In genomic region chr20:4071177-4071723, GRCh38 we compare ENCODE assay signal across 17 cellular contexts. TPM values are rescaled to one million over a fixed set of nuclear protein-coding genes. Genes with fewer than 3 reads are reported as not detected.
DNase-seq lines count a peak whose midpoint lies in the region; ATAC-seq and TF ChIP-seq lines count a peak whose summit lies in the region.
"Had no signal": no experiment of that assay in that cellular context is flagged by ENCODE, and none has a peak within 500 bp of the region (broad histone marks: within the 10 kb centered on the region; RNA-seq: fewer than 3 reads in every experiment).

No MANE protein-coding gene starts in this region.

- H3K23ac ChIP-seq in mesenchymal stem cell (ENCODE audit: low read length in 2 of 2), result no peak overlapping the region

- DNase-seq in Right ventricle myocardium superior, result no peak
- DNase-seq in heart right ventricle, result no peak
- no peak for DNase-seq in mesenchymal stem cell
- DNase-seq in NCI-H526 (lab: John Stamatoyannopoulos, UW), result no peak
- DNase-seq in stimulated activated CD4-positive, alpha-beta T cell treated with anti-CD3 and anti-CD28 coated beads, Interleukin-1b, Interleukin-23, amount 100 ng/mL, for 48 hours, result no peak
- DNase-seq in NCI-H510A (lab: John Stamatoyannopoulos, UW), result no peak
- DNase-seq: activated CD4-positive, alpha-beta T cell treated with anti-CD3 and anti-CD28 coated beads for 4 hours; hippocampal formation; mammary epithelial cell; naive thymus-derived CD4-positive, alpha-beta T cell; NCI-H2029; stimulated activated CD4-positive, alpha-beta T cell treated with anti-CD3 and anti-CD28 coated beads, Interleukin-4, amount 100 ng/mL, for 1 hour had no signal

- peak overlapping the region in 2 of 10 donors; percentile 8 to 45 for H3K27ac ChIP-seq in heart right ventricle
- H3K27ac ChIP-seq in mesenchymal stem cell (ENCODE audit: low read length, poor library complexity, severe bottlenecking), result no peak overlapping the region

- H3K14ac ChIP-seq in mesenchymal stem cell (ENCODE audit: low read length in 2 of 2), result no peak overlapping the region

- H3K4me2 ChIP-seq in mesenchymal stem cell (ENCODE audit: low read length, poor library complexity, severe bottlenecking), result no peak overlapping the region

- no peaks in the 10 kb centered on the region for H3K36me3 Mint-ChIP-seq in dendritic cell treated with granulocyte-macrophage colony-stimulating factor and Interleukin-4, amounts not matched to agents 40 ng/mL and 50 ng/mL, for 4 days (ENCODE audit: low read depth)

- no peak for TF ChIP-seq CTCF in heart right ventricle (IDR thresholded peaks at IDR 0.05)

- H4K91ac ChIP-seq in mesenchymal stem cell (ENCODE audit: low read length), result peak overlapping the region; percentile 36

- H3K4me1 ChIP-seq in heart right ventricle (peaks cover 0 to 53% (median 7%) of the 10 kb centered on the region in 9 donors), mesenchymal stem cell (ENCODE audit: control insufficient read depth, insufficient read depth, low read depth, low read length) (no peaks in the 10 kb centered on the region)

- intact Hi-C loops in Right ventricle myocardium superior (cut with DNase I) (loop anchor here (10.0 kb wide), 1 partner anchor 396 kb away; no protein-coding TSS in a partner anchor), heart right ventricle (cut with DNase I) (loop anchor here (2.0 to 10.0 kb wide), 8 partner anchors 54 to 206 kb away; partner anchors contain the start of genes PANK2 (in 3 of the 10) and RNF24 (in 3 of the 10))
- intact Hi-C loops in dendritic cell treated with granulocyte-macrophage colony-stimulating factor and Interleukin-4, amounts not matched to agents 40 ng/mL and 50 ng/mL, for 4 days (cut with micrococcal nuclease), result no loop called here

- peaks cover 87% of the 10 kb centered on the region for H3K4me1 Mint-ChIP-seq in dendritic cell treated with granulocyte-macrophage colony-stimulating factor and Interleukin-4, amounts not matched to agents 40 ng/mL and 50 ng/mL, for 4 days (ENCODE audit: low read depth)
- H3K4me1 Mint-ChIP-seq: central memory CD8-positive, alpha-beta T cell had no signal

- H3K36me3 ChIP-seq in heart right ventricle, result no peaks in the 10 kb centered on the region
- H3K36me3 ChIP-seq in mesenchymal stem cell (ENCODE audit: control insufficient read depth in 1 of 2, insufficient read depth in 2 of 2, low read depth in 1 of 2, low read length in 2 of 2), result no peaks in the 10 kb centered on the region

- H3K4me3 Mint-ChIP-seq in dendritic cell treated with granulocyte-macrophage colony-stimulating factor and Interleukin-4, amounts not matched to agents 40 ng/mL and 50 ng/mL, for 4 days, result no peak overlapping the region
- H3K4me3 Mint-ChIP-seq: central memory CD8-positive, alpha-beta T cell; naive thymus-derived CD4-positive, alpha-beta T cell had no signal

- ATAC-seq in Right ventricle myocardium superior (ENCODE audit: poor library complexity) (peak; percentile 54), heart right ventricle (no peak), GM18907 (IDR thresholded peaks at IDR 0.05; ENCODE audit: unreplicated experiment) (no peak)

- H3K18ac ChIP-seq in mesenchymal stem cell (ENCODE audit: low read depth in 1 of 2, low read length in 2 of 2), result peak overlapping the region; percentile 77 to 83

- H3K27me3 Mint-ChIP-seq in dendritic cell treated with granulocyte-macrophage colony-stimulating factor and Interleukin-4, amounts not matched to agents 40 ng/mL and 50 ng/mL, for 4 days, result no peaks in the 10 kb centered on the region
- H3K27me3 Mint-ChIP-seq: central memory CD8-positive, alpha-beta T cell had no signal

- H3K9me3 Mint-ChIP-seq in dendritic cell treated with granulocyte-macrophage colony-stimulating factor and Interleukin-4, amounts not matched to agents 40 ng/mL and 50 ng/mL, for 4 days, result no peaks in the 10 kb centered on the region
- H3K9me3 Mint-ChIP-seq: activated T-helper 2 cell treated with anti-CD3 and anti-CD28 coated beads, Interferon-gamma antibody, Interleukin-2, Interleukin-4, amounts not matched to agents 10 μg/mL and 5 μg/mL and 100 μg/mL, durations not matched to agents 14 hours and 24 hours and 36 hours; central memory CD8-positive, alpha-beta T cell had no signal

- H3K4ac ChIP-seq in mesenchymal stem cell (ENCODE audit: low read depth in 1 of 2, low read length in 2 of 2), result peak overlapping the region; percentile 20 to 37

- H3K27ac Mint-ChIP-seq in dendritic cell treated with granulocyte-macrophage colony-stimulating factor and Interleukin-4, amounts not matched to agents 40 ng/mL and 50 ng/mL, for 4 days, result peak overlapping the region; percentile 65
- H3K27ac Mint-ChIP-seq: activated T-helper 2 cell treated with anti-CD3 and anti-CD28 coated beads, Interferon-gamma antibody, Interleukin-2, Interleukin-4, amounts not matched to agents 10 μg/mL and 5 μg/mL and 100 μg/mL, durations not matched to agents 14 hours and 24 hours and 36 hours had no signal

- peak overlapping the region; percentile 29 for H2BK15ac ChIP-seq in mesenchymal stem cell (ENCODE audit: low read depth, poor library complexity, severe bottlenecking)

- no peak overlapping the region for H2AFZ ChIP-seq in mesenchymal stem cell (ENCODE audit: low read depth, low read length)

- H3K27me3 ChIP-seq in heart right ventricle (no peaks in the 10 kb centered on the region), mesenchymal stem cell (ENCODE audit: control insufficient read depth in 1 of 2, insufficient read depth in 1 of 2, low read length in 2 of 2) (peaks cover 0 to 12% of the 10 kb centered on the region in 2 experiments)

- H3K9me3 ChIP-seq in heart right ventricle (peaks cover 0 to 7% (median 0%) of the 10 kb centered on the region in 11 donors), mesenchymal stem cell (ENCODE audit: control insufficient read depth, low read length) (no peaks in the 10 kb centered on the region)

- peak overlapping the region; percentile 56 for H2BK120ac ChIP-seq in mesenchymal stem cell (ENCODE audit: low read depth, low read length)

- H3K4me3 ChIP-seq in heart right ventricle, result no peak overlapping the region
- H3K4me3 ChIP-seq in mesenchymal stem cell (ENCODE audit: insufficient read depth in 1 of 2, low read depth in 1 of 2, low read length in 2 of 2), result no peak overlapping the region
- H3K4me3 ChIP-seq: GM12878 had no signal

- H3K9ac ChIP-seq in mesenchymal stem cell (ENCODE audit: low read length), result peak overlapping the region; percentile 71

- no peak overlapping the region for H2BK5ac ChIP-seq in mesenchymal stem cell (ENCODE audit: low read depth, low read length, poor library complexity, severe bottlenecking)

- WGBS in heart right ventricle, 2 donors, result 82 to 85% methylated on average over 6 of the region's 6 CpGs
- 95% methylated on average over 6 of the region's 6 CpGs for WGBS in mesenchymal stem cell

- H2AK5ac ChIP-seq in mesenchymal stem cell (ENCODE audit: low read length, severe bottlenecking), result no peak overlapping the region

- H3K79me1 ChIP-seq in mesenchymal stem cell (replicated peaks; ENCODE audit: low read length, poor library complexity, severe bottlenecking), result no peaks in the 10 kb centered on the region

- H4K8ac ChIP-seq in mesenchymal stem cell (ENCODE audit: low read length), result peak overlapping the region; percentile 52

- peak overlapping the region; percentile 87 to 88 for H2BK12ac ChIP-seq in mesenchymal stem cell (ENCODE audit: low read length in 2 of 2)

RNA-seq across cellular contexts. Expression of gene RNF24, which starts 55.9 kb away (rescaled TPM):
- total RNA-seq in Right ventricle myocardium superior (4.8 TPM), heart right ventricle (10 to 100 TPM in 1 of 10 donors, 1 to 10 TPM in 9; 2.9 to 12.9 (median 5.0) TPM)
- 1 to 10 TPM; 2.1 to 4.2 TPM for polyA plus RNA-seq in heart right ventricle
- 57.4 TPM for polyA plus RNA-seq in mesenchymal stem cell (2013, experiment 1 of 2)
- polyA plus RNA-seq in mesenchymal stem cell (2013, experiment 2 of 2), result 56.4 TPM
